Comparison of ENCODE assay signal across 33 cellular contexts in genomic region chr10:133355266-133355665, GRCh38. TPM values are rescaled to one million over a fixed set of nuclear protein-coding genes. Genes with fewer than 3 reads are reported as not detected.
"Had no signal": no experiment of that assay in that cellular context is flagged by ENCODE, and none has a peak within 500 bp of the region (broad histone marks: within the 10 kb centered on the region; RNA-seq: fewer than 3 reads in every experiment).

No MANE protein-coding gene starts in this region.

- H3K4me3 ChIP-seq: heart right ventricle, hepatocyte, left ventricle myocardium inferior, lung, mucosa of descending colon, ovary, right atrium auricular region, smooth muscle cell, thyroid gland, transverse colon, upper lobe of left lung had no signal

- H3K4me2 ChIP-seq: hepatocyte, smooth muscle cell had no signal

- DNase-seq: heart right ventricle; islet precursor cell; left ventricle myocardium inferior; mesendoderm; mucosa of descending colon; naive thymus-derived CD4-positive, alpha-beta T cell; ovary; stimulated activated CD4-positive, alpha-beta T cell treated with anti-CD3 and anti-CD28 coated beads, Interleukin-1b, Interleukin-23, amount 100 ng/mL, for 48 hours; stimulated activated CD4-positive, alpha-beta T cell treated with anti-CD3 and anti-CD28 coated beads, Interleukin-2, amount 100 ng/mL, for 48 hours; stimulated activated CD4-positive, alpha-beta T cell treated with anti-CD3 and anti-CD28 coated beads, Interleukin-4, amount 100 ng/mL, for 4 hours; stimulated activated CD8-positive, alpha-beta memory T cell treated with anti-CD3 and anti-CD28 coated beads, Interleukin-4, amount 100 ng/mL, for 48 hours; stimulated activated naive CD4-positive, alpha-beta T cell treated with Interleukin-2 at 50 U/mL for 16 hours; stimulated activated naive CD8-positive, alpha-beta T cell treated with anti-CD3 and anti-CD28 coated beads, Interleukin-15, amount 100 ng/mL, for 72 hours; substantia nigra; thyroid gland; transverse colon had no signal

- H3K9me3 ChIP-seq: heart right ventricle, left ventricle myocardium inferior, mucosa of descending colon, ovary, right atrium auricular region, thyroid gland, transverse colon, upper lobe of left lung had no signal

- H3K27me3 ChIP-seq: hepatocyte, ovary, right atrium auricular region, thyroid gland, transverse colon had no signal

- H3K36me3 ChIP-seq: left ventricle myocardium inferior, ovary, right atrium auricular region, thyroid gland, transverse colon, upper lobe of left lung had no signal

- H3K27ac ChIP-seq: heart right ventricle, hepatocyte, left ventricle myocardium inferior, ovary, right atrium auricular region, thyroid gland, transverse colon, upper lobe of left lung had no signal

- ATAC-seq: heart right ventricle; mucosa of descending colon; naive thymus-derived CD4-positive, alpha-beta T cell; natural killer cell treated with Interleukin-12 subunit alpha and Interleukin-12 subunit beta and Interleukin-15 and Interleukin-18, amount 100 ng/mL, for 72 hours; stimulated activated memory B cell treated with anti-CD40 and anti-IgM and Interleukin-4, amounts not matched to agents 10 μg/mL and 1 μg/mL and 100 μg/mL, for 72 hours; stimulated activated naive CD8-positive, alpha-beta T cell treated with anti-CD3 and anti-CD28 coated beads, Interleukin-15, amount 100 ng/mL, for 72 hours had no signal

RNA-seq across cellular contexts. Expression of gene FUOM, which starts 2.6 kb away (rescaled TPM):
- polyA plus RNA-seq: neural cell had no signal

RNA-seq across cellular contexts. Expression of gene PRAP1, which starts 8.1 kb away (rescaled TPM):
- total RNA-seq: heart right ventricle; kidney epithelial cell; left ventricle myocardium inferior; myocyte; naive thymus-derived CD4-positive, alpha-beta T cell; natural killer cell treated with Interleukin-12 subunit alpha and Interleukin-12 subunit beta and Interleukin-15 and Interleukin-18, amount 100 ng/mL, for 72 hours; progenitor cell of endocrine pancreas; pulmonary artery endothelial cell; renal cortical epithelial cell; right atrium auricular region; skeletal muscle tissue; smooth muscle cell; temporal lobe; thyroid gland; upper lobe of left lung; urinary bladder had no signal
- polyA plus RNA-seq: heart right ventricle; lung; naive thymus-derived CD4-positive, alpha-beta T cell; neural cell; ovary had no signal

RNA-seq across cellular contexts. Expression of gene CALY, which starts 18.6 kb away (rescaled TPM):
- total RNA-seq: left ventricle myocardium inferior; lung; myocyte; natural killer cell treated with Interleukin-12 subunit alpha and Interleukin-12 subunit beta and Interleukin-15 and Interleukin-18, amount 100 ng/mL, for 72 hours; omental fat pad; pulmonary artery endothelial cell; renal cortical epithelial cell; skeletal muscle tissue had no signal
- polyA plus RNA-seq: lung, ovary had no signal
